In genomic region chr2:159753797-159754196, GRCh38 we compare ENCODE assay signal across 19 cellular contexts. TPM values are rescaled to one million over a fixed set of nuclear protein-coding genes. Genes with fewer than 3 reads are reported as not detected.
DNase-seq lines count a peak whose midpoint lies in the region; ATAC-seq and TF ChIP-seq lines count a peak whose summit lies in the region.
"Had no signal": no experiment of that assay in that cellular context is flagged by ENCODE, and none has a peak within 500 bp of the region (broad histone marks: within the 10 kb centered on the region; RNA-seq: fewer than 3 reads in every experiment).

No MANE protein-coding gene starts in this region.

- DNase-seq in KBM-7 = peak; percentile 64
- DNase-seq in SKM-1 (lab: John Stamatoyannopoulos, UW; ENCODE audit: unreplicated experiment) = peak; percentile 76
- DNase-seq in lower lobe of right lung = no peak
- no peak for DNase-seq in uterus
- DNase-seq in AG08396 (ENCODE audit: low spot score) = no peak
- DNase-seq: ACHN; activated CD4-positive, alpha-beta memory T cell treated with anti-CD3 and anti-CD28 coated beads, Interleukin-2, amount 10 ng/mL, durations not matched to agents 7 days and 5 days; activated CD4-positive, CD25-positive, alpha-beta regulatory T cell; activated naive CD4-positive, alpha-beta T cell; amniotic stem cell; CD4-positive, alpha-beta T cell; H7; Karpas-422; NCI-H1105 treated with DMSO at 0.1 percent for 48 hours; NCI-H524 treated with DMSO at 0.1 percent for 48 hours; occipital lobe had no signal

- peak overlapping the region in 8 of 11 experiments; percentile 14 to 55 (median 36); a peak in 11 of 22 replicates for H3K27ac ChIP-seq in BLaER1 treated with 17β-estradiol and CSF1 and Interleukin-3, amounts not matched to agents 10 nM and 100 nM
- H3K27ac ChIP-seq in lower lobe of right lung (no peak overlapping the region), uterus (no peak overlapping the region)

- H3K4me3 ChIP-seq in BLaER1 treated with 17β-estradiol and CSF1 and Interleukin-3, amounts not matched to agents 10 nM and 100 nM = no peak overlapping the region
- H3K4me3 ChIP-seq in lower lobe of right lung (no peak overlapping the region), uterus (no peak overlapping the region)

- no peaks in the 10 kb centered on the region for H3K9me3 ChIP-seq in BLaER1 treated with 17β-estradiol and CSF1 and Interleukin-3, amounts not matched to agents 10 nM and 100 nM (replicated peaks in 1 of 11)
- H3K9me3 ChIP-seq in lower lobe of right lung = no peaks in the 10 kb centered on the region
- H3K9me3 ChIP-seq in uterus = no peaks in the 10 kb centered on the region

- peaks cover 86 to 100% (median 98%) of the 10 kb centered on the region in 11 experiments for H3K36me3 ChIP-seq in BLaER1 treated with 17β-estradiol and CSF1 and Interleukin-3, amounts not matched to agents 10 nM and 100 nM
- H3K36me3 ChIP-seq in lower lobe of right lung (peaks cover 77% of the 10 kb centered on the region), uterus (no peaks in the 10 kb centered on the region)

- intact Hi-C loops in lower lobe of right lung (cut with DNase I) = no loop called here
- intact Hi-C loops in uterus (cut with DNase I; ENCODE audit: low total_unique reads) = no loop called here

- no peaks in the 10 kb centered on the region for H3K27me3 ChIP-seq in BLaER1 treated with 17β-estradiol and CSF1 and Interleukin-3, amounts not matched to agents 10 nM and 100 nM
- H3K27me3 ChIP-seq in lower lobe of right lung (ENCODE audit: low read depth) (no peaks in the 10 kb centered on the region), uterus (no peaks in the 10 kb centered on the region)

- ATAC-seq in lower lobe of right lung (peak; percentile 29 to 70), GM21367 (IDR thresholded peaks at IDR 0.05; ENCODE audit: unreplicated experiment) (no peak), GM19455 (IDR thresholded peaks at IDR 0.05; ENCODE audit: unreplicated experiment) (no peak)

- H3K4me2 ChIP-seq in BLaER1 treated with 17β-estradiol and CSF1 and Interleukin-3, amounts not matched to agents 10 nM and 100 nM = peak overlapping the region in 7 of 11 experiments; percentile 8 to 84 (median 49); a peak in 12 of 22 replicates

- no peak for TF ChIP-seq POLR2A in uterus (IDR thresholded peaks at IDR 0.05)

- peaks cover 0 to 44% (median 15%) of the 10 kb centered on the region in 10 experiments; a peak in 13 of 20 replicates for H3K4me1 ChIP-seq in BLaER1 treated with 17β-estradiol and CSF1 and Interleukin-3, amounts not matched to agents 10 nM and 100 nM
- H3K4me1 ChIP-seq in lower lobe of right lung = peaks cover 22% of the 10 kb centered on the region
- no peaks in the 10 kb centered on the region for H3K4me1 ChIP-seq in uterus

- 0 out of 22 replicates have a peak overlapping the region, but pooled peaks of 1 of the 11 experiments have one; percentile 8 for H3K9ac ChIP-seq in BLaER1 treated with 17β-estradiol and CSF1 and Interleukin-3, amounts not matched to agents 10 nM and 100 nM

- TF ChIP-seq CTCF in lower lobe of right lung (IDR thresholded peaks at IDR 0.05) (no peak), uterus (IDR thresholded peaks at IDR 0.05) (no peak)

- in situ Hi-C loops in KBM-7 (cut with MboI; ENCODE audit: low pct_unique_long_range_greater_than_20kb, low sequenced_read_pairs) = no loop called here

- peaks cover 40 to 99% (median 91%) of the 10 kb centered on the region in 11 experiments; a peak in 20 of 22 replicates for H4K20me1 ChIP-seq in BLaER1 treated with 17β-estradiol and CSF1 and Interleukin-3, amounts not matched to agents 10 nM and 100 nM

RNA-seq across cellular contexts. Expression of gene MARCHF7, which starts 41.5 kb away (rescaled TPM):
- total RNA-seq in lower lobe of right lung (71.8 TPM), uterus (100 to 1,000 TPM; 115 to 279 (median 165) TPM)

RNA-seq across cellular contexts. Expression of gene CD302, which starts 44.2 kb away (rescaled TPM):
- total RNA-seq in lower lobe of right lung = 100 TPM
- total RNA-seq in uterus = 100 to 1,000 TPM in 1 of 4 donors, 10 to 100 TPM in 3; 31.8 to 103 (median 45.5) TPM

Comparison
In these comparisons a context has a peak if more than half of its experiments do, and no peak if none do; other contexts are left out.
1. H3K27ac ChIP-seq: peak in BLaER1 treated with 17β-estradiol and CSF1 and Interleukin-3, amounts not matched to agents 10 nM and 100 nM (8 of 11); none in lower lobe of right lung (single experiment) and uterus (0 of 2).
2. DNase-seq: peak in KBM-7 (single experiment) and SKM-1 (single experiment); none in lower lobe of right lung (single experiment), uterus (0 of 2) and AG08396 (single experiment).
3. ATAC-seq: peak in lower lobe of right lung (2 of 2); none in GM21367 (single experiment) and GM19455 (single experiment).